1 cellular context compared by ENCODE assay signal in the genomic region with DNA sequence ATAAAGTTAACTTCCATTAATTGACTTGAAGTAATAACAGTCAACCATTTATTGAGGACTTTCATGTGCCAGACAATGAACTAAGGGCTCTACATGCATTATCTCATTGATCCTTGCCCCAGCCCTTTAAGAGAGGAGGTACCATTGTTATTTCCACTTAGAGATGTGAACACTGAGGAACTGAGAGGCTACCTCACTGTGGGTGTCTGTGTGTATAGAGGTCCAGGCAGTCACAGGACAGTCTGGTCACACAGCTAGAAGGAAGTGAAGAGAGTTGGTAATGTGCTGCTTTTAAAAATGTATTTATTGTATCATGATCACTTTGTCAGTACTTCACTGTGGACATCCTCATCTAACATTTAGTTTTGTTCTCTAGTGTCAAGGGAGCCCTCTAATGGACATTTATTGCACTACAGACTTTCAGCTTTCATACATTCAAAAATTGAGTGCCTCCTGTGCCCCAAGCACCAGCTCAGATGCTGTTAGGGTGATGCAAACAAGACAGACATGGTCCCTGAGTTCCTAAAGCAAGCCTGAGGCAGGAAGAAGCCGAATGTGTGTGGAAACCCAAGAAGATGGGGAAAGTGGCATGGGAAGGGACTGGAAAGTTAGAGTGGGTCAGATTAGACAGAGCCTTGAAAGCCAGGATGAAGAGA.
TF ChIP-seq lines count a peak whose summit lies in the region.

No MANE protein-coding gene starts in this region.

TF ChIP-seq in GM23338, 12 proteins besides CTCF, POLR2A, EP300 and RAD21 (continued from another document):
- TF ChIP-seq, protein P1, sequence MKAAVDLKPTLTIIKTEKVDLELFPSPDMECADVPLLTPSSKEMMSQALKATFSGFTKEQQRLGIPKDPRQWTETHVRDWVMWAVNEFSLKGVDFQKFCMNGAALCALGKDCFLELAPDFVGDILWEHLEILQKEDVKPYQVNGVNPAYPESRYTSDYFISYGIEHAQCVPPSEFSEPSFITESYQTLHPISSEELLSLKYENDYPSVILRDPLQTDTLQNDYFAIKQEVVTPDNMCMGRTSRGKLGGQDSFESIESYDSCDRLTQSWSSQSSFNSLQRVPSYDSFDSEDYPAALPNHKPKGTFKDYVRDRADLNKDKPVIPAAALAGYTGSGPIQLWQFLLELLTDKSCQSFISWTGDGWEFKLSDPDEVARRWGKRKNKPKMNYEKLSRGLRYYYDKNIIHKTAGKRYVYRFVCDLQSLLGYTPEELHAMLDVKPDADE (IDR thresholded peaks at IDR 0.05) = no peak
- TF ChIP-seq, protein P2, sequence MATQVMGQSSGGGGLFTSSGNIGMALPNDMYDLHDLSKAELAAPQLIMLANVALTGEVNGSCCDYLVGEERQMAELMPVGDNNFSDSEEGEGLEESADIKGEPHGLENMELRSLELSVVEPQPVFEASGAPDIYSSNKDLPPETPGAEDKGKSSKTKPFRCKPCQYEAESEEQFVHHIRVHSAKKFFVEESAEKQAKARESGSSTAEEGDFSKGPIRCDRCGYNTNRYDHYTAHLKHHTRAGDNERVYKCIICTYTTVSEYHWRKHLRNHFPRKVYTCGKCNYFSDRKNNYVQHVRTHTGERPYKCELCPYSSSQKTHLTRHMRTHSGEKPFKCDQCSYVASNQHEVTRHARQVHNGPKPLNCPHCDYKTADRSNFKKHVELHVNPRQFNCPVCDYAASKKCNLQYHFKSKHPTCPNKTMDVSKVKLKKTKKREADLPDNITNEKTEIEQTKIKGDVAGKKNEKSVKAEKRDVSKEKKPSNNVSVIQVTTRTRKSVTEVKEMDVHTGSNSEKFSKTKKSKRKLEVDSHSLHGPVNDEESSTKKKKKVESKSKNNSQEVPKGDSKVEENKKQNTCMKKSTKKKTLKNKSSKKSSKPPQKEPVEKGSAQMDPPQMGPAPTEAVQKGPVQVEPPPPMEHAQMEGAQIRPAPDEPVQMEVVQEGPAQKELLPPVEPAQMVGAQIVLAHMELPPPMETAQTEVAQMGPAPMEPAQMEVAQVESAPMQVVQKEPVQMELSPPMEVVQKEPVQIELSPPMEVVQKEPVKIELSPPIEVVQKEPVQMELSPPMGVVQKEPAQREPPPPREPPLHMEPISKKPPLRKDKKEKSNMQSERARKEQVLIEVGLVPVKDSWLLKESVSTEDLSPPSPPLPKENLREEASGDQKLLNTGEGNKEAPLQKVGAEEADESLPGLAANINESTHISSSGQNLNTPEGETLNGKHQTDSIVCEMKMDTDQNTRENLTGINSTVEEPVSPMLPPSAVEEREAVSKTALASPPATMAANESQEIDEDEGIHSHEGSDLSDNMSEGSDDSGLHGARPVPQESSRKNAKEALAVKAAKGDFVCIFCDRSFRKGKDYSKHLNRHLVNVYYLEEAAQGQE (IDR thresholded peaks at IDR 0.05; ENCODE audit: unreplicated experiment) = no peak
- TF ChIP-seq NANOG (IDR thresholded peaks at IDR 0.05; ENCODE audit: borderline replicate concordance) = no peak
- TF ChIP-seq JUNB (IDR thresholded peaks at IDR 0.05; ENCODE audit: unreplicated experiment) = no peak
TF ChIP-seq in GM23338: peak in this region for 0.
